ENCODE assay signal across 1 cellular context in the genomic region with DNA sequence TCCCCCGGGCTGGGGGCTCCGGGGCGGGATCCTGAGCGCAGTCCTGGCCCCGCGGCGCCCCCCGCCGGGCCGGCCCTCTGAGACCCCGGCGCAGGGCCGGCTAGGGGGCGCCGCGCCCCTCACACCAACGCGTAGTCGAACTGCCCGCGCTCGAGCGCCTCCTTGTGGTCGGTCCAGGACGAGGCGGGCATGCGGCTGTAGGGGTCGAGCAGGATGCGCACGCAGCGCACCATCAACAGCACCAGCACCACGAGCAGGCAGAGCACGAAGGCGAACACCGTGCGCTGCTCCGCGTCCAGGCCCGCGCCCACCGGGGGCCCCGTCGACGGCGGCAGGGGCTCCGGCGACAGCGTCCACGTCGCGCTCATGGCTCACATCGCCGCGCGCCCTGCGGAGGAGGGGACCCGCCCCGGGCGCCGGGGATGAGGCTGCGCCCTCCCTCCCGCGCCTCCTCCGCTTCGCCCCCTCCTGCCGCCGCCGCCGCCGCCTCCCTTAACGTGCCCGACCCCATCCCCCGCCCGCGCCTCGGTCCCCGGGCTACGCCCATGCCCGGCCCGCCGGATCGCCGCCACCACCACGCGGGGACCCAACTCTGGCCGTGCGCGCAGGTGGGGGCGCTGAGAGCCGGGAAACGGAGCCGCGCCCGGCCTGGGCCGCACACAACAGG.
TF ChIP-seq lines count a peak whose summit lies in the region.

No MANE protein-coding gene starts in this region.

TF ChIP-seq in K562, 482 proteins besides CTCF, POLR2A, EP300 and RAD21 (continued from another document and continues in another):
- no peak for TF ChIP-seq ZC3H8 (IDR thresholded peaks at IDR 0.05)
- TF ChIP-seq VEZF1 (CRISPR knock-in tag; IDR thresholded peaks at IDR 0.05): peak; percentile 64
- peak; percentile 84 to 88 for TF ChIP-seq NRF1 (conservative IDR thresholded peaks at IDR 0.05 in 1 of 2, IDR thresholded peaks at IDR 0.05 in 1 of 2)
- TF ChIP-seq, protein P1, sequence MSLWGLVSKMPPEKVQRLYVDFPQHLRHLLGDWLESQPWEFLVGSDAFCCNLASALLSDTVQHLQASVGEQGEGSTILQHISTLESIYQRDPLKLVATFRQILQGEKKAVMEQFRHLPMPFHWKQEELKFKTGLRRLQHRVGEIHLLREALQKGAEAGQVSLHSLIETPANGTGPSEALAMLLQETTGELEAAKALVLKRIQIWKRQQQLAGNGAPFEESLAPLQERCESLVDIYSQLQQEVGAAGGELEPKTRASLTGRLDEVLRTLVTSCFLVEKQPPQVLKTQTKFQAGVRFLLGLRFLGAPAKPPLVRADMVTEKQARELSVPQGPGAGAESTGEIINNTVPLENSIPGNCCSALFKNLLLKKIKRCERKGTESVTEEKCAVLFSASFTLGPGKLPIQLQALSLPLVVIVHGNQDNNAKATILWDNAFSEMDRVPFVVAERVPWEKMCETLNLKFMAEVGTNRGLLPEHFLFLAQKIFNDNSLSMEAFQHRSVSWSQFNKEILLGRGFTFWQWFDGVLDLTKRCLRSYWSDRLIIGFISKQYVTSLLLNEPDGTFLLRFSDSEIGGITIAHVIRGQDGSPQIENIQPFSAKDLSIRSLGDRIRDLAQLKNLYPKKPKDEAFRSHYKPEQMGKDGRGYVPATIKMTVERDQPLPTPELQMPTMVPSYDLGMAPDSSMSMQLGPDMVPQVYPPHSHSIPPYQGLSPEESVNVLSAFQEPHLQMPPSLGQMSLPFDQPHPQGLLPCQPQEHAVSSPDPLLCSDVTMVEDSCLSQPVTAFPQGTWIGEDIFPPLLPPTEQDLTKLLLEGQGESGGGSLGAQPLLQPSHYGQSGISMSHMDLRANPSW (CRISPR knock-in tag; IDR thresholded peaks at IDR 0.05): no peak
- no peak for TF ChIP-seq FOXJ2 (tag; IDR thresholded peaks at IDR 0.05)
- no peak for TF ChIP-seq ZSCAN32 (CRISPR knock-in tag; IDR thresholded peaks at IDR 0.05)
- TF ChIP-seq TARDBP (IDR thresholded peaks at IDR 0.05): peak; percentile 65; the same call in 1 of the 2 replicates
- no peak for TF ChIP-seq FOXM1 (IDR thresholded peaks at IDR 0.05; ENCODE audit: low read depth)
- peak; percentile 88; the same call in 1 of the 2 replicates for TF ChIP-seq FOXM1 (CRISPR knock-in tag; IDR thresholded peaks at IDR 0.05; ENCODE audit: low read depth)
- TF ChIP-seq, protein P2, sequence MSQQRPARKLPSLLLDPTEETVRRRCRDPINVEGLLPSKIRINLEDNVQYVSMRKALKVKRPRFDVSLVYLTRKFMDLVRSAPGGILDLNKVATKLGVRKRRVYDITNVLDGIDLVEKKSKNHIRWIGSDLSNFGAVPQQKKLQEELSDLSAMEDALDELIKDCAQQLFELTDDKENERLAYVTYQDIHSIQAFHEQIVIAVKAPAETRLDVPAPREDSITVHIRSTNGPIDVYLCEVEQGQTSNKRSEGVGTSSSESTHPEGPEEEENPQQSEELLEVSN (IDR thresholded peaks at IDR 0.05; ENCODE audit: borderline replicate concordance in 1 of 2, extremely low read depth in 1 of 2, insufficient read depth in 1 of 2, insufficient read length in 1 of 2, low read depth in 1 of 2, low read length in 1 of 2, poor library complexity in 1 of 2, severe bottlenecking in 1 of 2): peak; percentile 97 to 98
- no peak for TF ChIP-seq POLR2AphosphoS5 (IDR thresholded peaks at IDR 0.05; ENCODE audit: control insufficient read depth, insufficient read depth, low read depth, low read length)
- TF ChIP-seq, protein P3, sequence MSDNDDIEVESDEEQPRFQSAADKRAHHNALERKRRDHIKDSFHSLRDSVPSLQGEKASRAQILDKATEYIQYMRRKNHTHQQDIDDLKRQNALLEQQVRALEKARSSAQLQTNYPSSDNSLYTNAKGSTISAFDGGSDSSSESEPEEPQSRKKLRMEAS (CRISPR knock-in tag; IDR thresholded peaks at IDR 0.05): peak; percentile 95
- TF ChIP-seq RB1 (IDR thresholded peaks at IDR 0.05; ENCODE audit: low read depth): peak; percentile 89; the same call in 1 of the 2 replicates
- TF ChIP-seq, protein P4, sequence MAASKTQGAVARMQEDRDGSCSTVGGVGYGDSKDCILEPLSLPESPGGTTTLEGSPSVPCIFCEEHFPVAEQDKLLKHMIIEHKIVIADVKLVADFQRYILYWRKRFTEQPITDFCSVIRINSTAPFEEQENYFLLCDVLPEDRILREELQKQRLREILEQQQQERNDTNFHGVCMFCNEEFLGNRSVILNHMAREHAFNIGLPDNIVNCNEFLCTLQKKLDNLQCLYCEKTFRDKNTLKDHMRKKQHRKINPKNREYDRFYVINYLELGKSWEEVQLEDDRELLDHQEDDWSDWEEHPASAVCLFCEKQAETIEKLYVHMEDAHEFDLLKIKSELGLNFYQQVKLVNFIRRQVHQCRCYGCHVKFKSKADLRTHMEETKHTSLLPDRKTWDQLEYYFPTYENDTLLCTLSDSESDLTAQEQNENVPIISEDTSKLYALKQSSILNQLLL (CRISPR knock-in tag; IDR thresholded peaks at IDR 0.05; ENCODE audit: borderline replicate concordance): no peak
- peak; percentile 94 for TF ChIP-seq ZNF511 (CRISPR knock-in tag; IDR thresholded peaks at IDR 0.05)
- TF ChIP-seq CBFA2T2 (conservative IDR thresholded peaks at IDR 0.05): no peak
- no peak for TF ChIP-seq ZNF280A (IDR thresholded peaks at IDR 0.05; ENCODE audit: low read depth, partially characterized antibody)
- TF ChIP-seq MXI1 (IDR thresholded peaks at IDR 0.05; ENCODE audit: low read depth, low read length): 0 out of 2 replicates have a peak, but pooled peaks have one; percentile 23
- peak; percentile 32 for TF ChIP-seq PCBP2 (IDR thresholded peaks at IDR 0.05; ENCODE audit: low read depth, low read length, poor library complexity, severe bottlenecking)
- no peak for TF ChIP-seq CBFA2T3 (IDR thresholded peaks at IDR 0.05)
- TF ChIP-seq HNRNPL (IDR thresholded peaks at IDR 0.05; ENCODE audit: low read depth, low read length): 0 out of 2 replicates have a peak, but pooled peaks have one; percentile 40
- TF ChIP-seq, protein P5, sequence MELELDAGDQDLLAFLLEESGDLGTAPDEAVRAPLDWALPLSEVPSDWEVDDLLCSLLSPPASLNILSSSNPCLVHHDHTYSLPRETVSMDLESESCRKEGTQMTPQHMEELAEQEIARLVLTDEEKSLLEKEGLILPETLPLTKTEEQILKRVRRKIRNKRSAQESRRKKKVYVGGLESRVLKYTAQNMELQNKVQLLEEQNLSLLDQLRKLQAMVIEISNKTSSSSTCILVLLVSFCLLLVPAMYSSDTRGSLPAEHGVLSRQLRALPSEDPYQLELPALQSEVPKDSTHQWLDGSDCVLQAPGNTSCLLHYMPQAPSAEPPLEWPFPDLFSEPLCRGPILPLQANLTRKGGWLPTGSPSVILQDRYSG (tag; conservative IDR thresholded peaks at IDR 0.05; ENCODE audit: low read depth): no peak
- no peak; the same call in 1 of the 2 replicates for TF ChIP-seq CBX5 (IDR thresholded peaks at IDR 0.05; ENCODE audit: borderline replicate concordance, low read depth)
- peak; percentile 21; the same call in 1 of the 2 replicates for TF ChIP-seq KLF16 (IDR thresholded peaks at IDR 0.05)
- TF ChIP-seq ZNF609 (CRISPR knock-in tag; IDR thresholded peaks at IDR 0.05; ENCODE audit: borderline replicate concordance): 0 out of 2 replicates have a peak, but pooled peaks have one; percentile 81
- peak; percentile 47; the same call in 1 of the 2 replicates for TF ChIP-seq ZNF263 (CRISPR knock-in tag; IDR thresholded peaks at IDR 0.05; ENCODE audit: borderline replicate concordance)
- TF ChIP-seq ZNF253 (CRISPR knock-in tag; conservative IDR thresholded peaks at IDR 0.05): no peak
- peak; percentile 69 for TF ChIP-seq HNRNPLL (IDR thresholded peaks at IDR 0.05; ENCODE audit: low read depth, low read length, poor library complexity, severe bottlenecking)
- peak; percentile 65 for TF ChIP-seq RBFOX2 (IDR thresholded peaks at IDR 0.05; ENCODE audit: low read depth, low read length)
- TF ChIP-seq POLR2G (IDR thresholded peaks at IDR 0.05; ENCODE audit: low read depth, low read length): peak; percentile 78
- TF ChIP-seq CXXC5 (CRISPR knock-in tag; IDR thresholded peaks at IDR 0.05): peak; percentile 86
- TF ChIP-seq ZBED1 (IDR thresholded peaks at IDR 0.05): no peak
- TF ChIP-seq, protein P6, sequence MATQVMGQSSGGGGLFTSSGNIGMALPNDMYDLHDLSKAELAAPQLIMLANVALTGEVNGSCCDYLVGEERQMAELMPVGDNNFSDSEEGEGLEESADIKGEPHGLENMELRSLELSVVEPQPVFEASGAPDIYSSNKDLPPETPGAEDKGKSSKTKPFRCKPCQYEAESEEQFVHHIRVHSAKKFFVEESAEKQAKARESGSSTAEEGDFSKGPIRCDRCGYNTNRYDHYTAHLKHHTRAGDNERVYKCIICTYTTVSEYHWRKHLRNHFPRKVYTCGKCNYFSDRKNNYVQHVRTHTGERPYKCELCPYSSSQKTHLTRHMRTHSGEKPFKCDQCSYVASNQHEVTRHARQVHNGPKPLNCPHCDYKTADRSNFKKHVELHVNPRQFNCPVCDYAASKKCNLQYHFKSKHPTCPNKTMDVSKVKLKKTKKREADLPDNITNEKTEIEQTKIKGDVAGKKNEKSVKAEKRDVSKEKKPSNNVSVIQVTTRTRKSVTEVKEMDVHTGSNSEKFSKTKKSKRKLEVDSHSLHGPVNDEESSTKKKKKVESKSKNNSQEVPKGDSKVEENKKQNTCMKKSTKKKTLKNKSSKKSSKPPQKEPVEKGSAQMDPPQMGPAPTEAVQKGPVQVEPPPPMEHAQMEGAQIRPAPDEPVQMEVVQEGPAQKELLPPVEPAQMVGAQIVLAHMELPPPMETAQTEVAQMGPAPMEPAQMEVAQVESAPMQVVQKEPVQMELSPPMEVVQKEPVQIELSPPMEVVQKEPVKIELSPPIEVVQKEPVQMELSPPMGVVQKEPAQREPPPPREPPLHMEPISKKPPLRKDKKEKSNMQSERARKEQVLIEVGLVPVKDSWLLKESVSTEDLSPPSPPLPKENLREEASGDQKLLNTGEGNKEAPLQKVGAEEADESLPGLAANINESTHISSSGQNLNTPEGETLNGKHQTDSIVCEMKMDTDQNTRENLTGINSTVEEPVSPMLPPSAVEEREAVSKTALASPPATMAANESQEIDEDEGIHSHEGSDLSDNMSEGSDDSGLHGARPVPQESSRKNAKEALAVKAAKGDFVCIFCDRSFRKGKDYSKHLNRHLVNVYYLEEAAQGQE (CRISPR knock-in tag; IDR thresholded peaks at IDR 0.05; ENCODE audit: low read depth): 0 out of 2 replicates have a peak, but pooled peaks have one; percentile 55
- 0 out of 2 replicates have a peak, but pooled peaks have one; percentile 3 for TF ChIP-seq JUND (IDR thresholded peaks at IDR 0.05; ENCODE audit: borderline replicate concordance, low read depth, low read length)
- TF ChIP-seq JUND (tag; IDR thresholded peaks at IDR 0.05; ENCODE audit: borderline replicate concordance, low read depth, low read length): no peak
